ENCODE assay signal across 1 cellular context in the genomic region with DNA sequence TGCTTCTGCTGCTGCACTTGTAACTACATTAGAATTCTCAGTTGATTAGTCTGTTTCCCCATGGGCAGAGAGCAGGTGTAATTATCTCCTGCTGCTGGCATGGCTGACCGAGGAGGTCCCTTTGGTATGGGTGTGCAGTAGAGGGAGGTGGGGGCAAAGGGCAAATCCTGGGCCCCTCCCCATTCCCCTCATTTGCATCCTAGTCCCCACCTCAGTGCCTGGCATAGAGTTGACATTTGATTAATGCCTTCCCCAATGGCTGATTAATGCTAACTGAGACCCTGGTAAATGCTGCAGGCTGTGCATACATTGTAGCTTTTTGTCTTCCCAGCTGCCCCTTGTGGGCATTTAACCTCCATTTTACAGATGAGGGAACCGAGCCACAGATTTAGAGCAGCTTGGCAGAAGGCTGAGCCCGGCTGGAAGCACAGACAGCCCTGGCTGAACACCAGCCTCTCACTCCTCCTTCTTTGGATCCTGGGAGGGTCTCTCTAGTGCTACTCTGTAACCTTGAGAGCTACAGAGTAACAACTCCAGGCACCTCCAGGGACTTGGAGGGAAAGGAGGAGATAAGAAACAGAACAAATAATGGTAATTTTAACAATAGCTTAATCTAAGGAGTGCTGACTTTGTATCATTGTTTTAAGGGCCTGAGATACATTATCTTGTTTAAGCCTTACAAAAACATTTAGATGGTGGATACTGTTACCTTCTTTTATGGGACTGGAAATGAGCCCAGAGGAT.
TF ChIP-seq lines count a peak whose summit lies in the region.

No MANE protein-coding gene starts in this region.

TF ChIP-seq in SK-N-SH, 30 proteins besides CTCF, POLR2A, EP300 and RAD21:
- TF ChIP-seq, protein P1, sequence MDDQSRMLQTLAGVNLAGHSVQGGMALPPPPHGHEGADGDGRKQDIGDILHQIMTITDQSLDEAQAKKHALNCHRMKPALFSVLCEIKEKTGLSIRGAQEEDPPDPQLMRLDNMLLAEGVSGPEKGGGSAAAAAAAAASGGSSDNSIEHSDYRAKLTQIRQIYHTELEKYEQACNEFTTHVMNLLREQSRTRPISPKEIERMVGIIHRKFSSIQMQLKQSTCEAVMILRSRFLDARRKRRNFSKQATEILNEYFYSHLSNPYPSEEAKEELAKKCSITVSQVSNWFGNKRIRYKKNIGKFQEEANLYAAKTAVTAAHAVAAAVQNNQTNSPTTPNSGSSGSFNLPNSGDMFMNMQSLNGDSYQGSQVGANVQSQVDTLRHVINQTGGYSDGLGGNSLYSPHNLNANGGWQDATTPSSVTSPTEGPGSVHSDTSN (IDR thresholded peaks at IDR 0.05), result no peak
- TF ChIP-seq FOSL2 (IDR thresholded peaks at IDR 0.05; ENCODE audit: borderline replicate concordance, low read depth), result no peak
